9 cellular contexts compared by ENCODE assay signal in the genomic region with DNA sequence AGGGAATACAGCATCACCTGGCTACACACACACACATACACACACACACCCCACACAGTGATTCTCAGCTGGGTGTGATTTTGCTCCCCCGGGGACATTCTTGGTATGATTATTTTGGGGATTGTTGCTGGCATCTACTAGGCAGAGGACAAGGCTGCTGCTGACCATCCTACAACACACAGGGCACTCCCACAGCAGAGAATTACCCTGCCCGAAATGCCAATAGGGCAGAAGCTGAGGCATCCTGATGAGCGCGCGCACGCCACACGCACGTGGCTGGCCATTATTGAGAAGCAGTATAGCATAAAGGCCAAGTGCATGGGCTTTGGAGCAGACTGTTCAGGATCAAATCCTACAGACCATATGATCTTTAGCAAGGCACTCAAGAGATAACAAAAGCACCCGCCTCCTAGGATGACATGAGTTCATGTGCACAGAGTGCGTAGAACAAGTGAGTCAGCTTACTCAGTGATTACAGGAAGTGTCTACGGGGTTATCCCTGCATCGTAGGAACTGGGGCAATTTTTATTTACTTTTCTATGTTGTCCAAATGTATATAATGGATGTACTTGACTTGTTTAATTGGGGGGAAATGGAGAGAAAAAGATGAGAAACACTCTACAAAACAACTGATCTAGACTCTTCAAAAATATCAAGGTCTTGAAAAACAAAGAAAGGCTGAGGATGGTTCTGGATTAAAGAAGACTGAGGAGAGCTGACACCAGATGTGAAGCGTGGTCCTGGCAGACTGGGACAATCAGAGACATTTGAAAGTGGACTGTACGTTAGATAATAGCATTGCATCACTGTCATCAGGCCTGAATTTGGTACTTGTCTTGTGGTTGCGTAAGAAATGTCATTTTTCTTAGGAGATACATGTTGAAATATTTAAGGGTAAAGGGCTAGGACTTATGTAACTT. TPM values are rescaled to one million over a fixed set of nuclear protein-coding genes. Genes with fewer than 3 reads are reported as not detected.
DNase-seq lines count a peak whose midpoint lies in the region; ATAC-seq and TF ChIP-seq lines count a peak whose summit lies in the region.
"Had no signal": no experiment of that assay in that cellular context is flagged by ENCODE, and none has a peak within 500 bp of the region (broad histone marks: within the 10 kb centered on the region; RNA-seq: fewer than 3 reads in every experiment).

No MANE protein-coding gene starts in this region.

- DNase-seq in DMS153 (lab: John Stamatoyannopoulos, UW) (peak; percentile 54), NCI-H748 (lab: John Stamatoyannopoulos, UW; ENCODE audit: unreplicated experiment) (peak; percentile 25), adrenal gland (peak in 2 of 7 donors; percentile 61 to 72), NCI-H524 treated with DMSO at 0.1 percent for 48 hours (lab: John Stamatoyannopoulos, UW) (no peak), sigmoid colon (no peak)

- H3K4me3 ChIP-seq in adrenal gland (no peak overlapping the region), muscle layer of duodenum (ENCODE audit: low read depth in 1 of 2, low read length in 2 of 2) (no peak overlapping the region), sigmoid colon (no peak overlapping the region)

- no peaks in the 10 kb centered on the region for H3K27me3 ChIP-seq in adrenal gland
- H3K27me3 ChIP-seq in muscle layer of duodenum (ENCODE audit: low read depth, low read length), result no peaks in the 10 kb centered on the region
- no peaks in the 10 kb centered on the region for H3K27me3 ChIP-seq in sigmoid colon

- 70 to 81% (median 71%) methylated on average over 13 to 15 of the region's 15 CpGs for WGBS in adrenal gland, 4 donors
- WGBS in sigmoid colon, 2 donors, result 52 to 75% methylated on average over 15 of the region's 15 CpGs

- TF ChIP-seq POLR2A in adrenal gland (IDR thresholded peaks at IDR 0.05) (no peak), sigmoid colon (IDR thresholded peaks at IDR 0.05) (no peak)

- peaks cover 4 to 11% of the 10 kb centered on the region in 2 donors for H3K4me1 ChIP-seq in adrenal gland (replicated peaks in 1 of 2)
- peaks cover 0 to 14% of the 10 kb centered on the region in 2 donors for H3K4me1 ChIP-seq in muscle layer of duodenum (ENCODE audit: control insufficient read depth in 1 of 2, insufficient read depth in 2 of 2, low read length in 2 of 2)
- H3K4me1 ChIP-seq in sigmoid colon, result peaks cover 0 to 14% (median 12%) of the 10 kb centered on the region in 4 donors

- H3K36me3 ChIP-seq in adrenal gland (replicated peaks in 1 of 2) (no peaks in the 10 kb centered on the region), muscle layer of duodenum (ENCODE audit: control insufficient read depth in 1 of 2, insufficient read depth in 2 of 2, low read length in 2 of 2) (no peaks in the 10 kb centered on the region), sigmoid colon (no peaks in the 10 kb centered on the region)

- ATAC-seq in GM19467 (IDR thresholded peaks at IDR 0.05; ENCODE audit: unreplicated experiment), result no peak
- ATAC-seq in GM21360 (IDR thresholded peaks at IDR 0.05; ENCODE audit: unreplicated experiment), result no peak
- ATAC-seq: Panc1 had no signal

- TF ChIP-seq CTCF in adrenal gland (IDR thresholded peaks at IDR 0.05) (no peak), sigmoid colon (IDR thresholded peaks at IDR 0.05) (no peak)

- intact Hi-C loops in adrenal gland (cut with DNase I) (no loop called here), sigmoid colon (cut with DNase I) (loop anchor here (5.0 kb wide), 1 partner anchor 98 kb away; no protein-coding TSS in a partner anchor)

- H3K9me3 ChIP-seq in adrenal gland (replicated peaks in 1 of 3) (no peaks in the 10 kb centered on the region), muscle layer of duodenum (ENCODE audit: control insufficient read depth in 1 of 2, low read length in 2 of 2) (no peaks in the 10 kb centered on the region), sigmoid colon (no peaks in the 10 kb centered on the region)

- H3K27ac ChIP-seq in adrenal gland (peak overlapping the region in 3 of 5 donors; percentile 45 to 66 (median 46)), muscle layer of duodenum (ENCODE audit: low read length) (peak overlapping the region; percentile 46), sigmoid colon (no peak overlapping the region)

- no peak for TF ChIP-seq EP300 in sigmoid colon (IDR thresholded peaks at IDR 0.05)

RNA-seq across cellular contexts. Expression of a gene that starts 7.2 kb away (rescaled TPM):
- 100 to 1,000 TPM in 1 of 8 donors, 10 to 100 TPM in 7; 38.5 to 107 (median 57.1) TPM for total RNA-seq in adrenal gland
- 10 to 100 TPM; 14.3 to 50.4 (median 20.0) TPM for polyA plus RNA-seq in adrenal gland
- total RNA-seq in sigmoid colon, result 10 to 100 TPM; 38.5 to 73.1 (median 44.1) TPM
- 10 to 100 TPM; 27.0 to 54.0 (median 29.4) TPM for polyA plus RNA-seq in sigmoid colon

RNA-seq across cellular contexts. Expression of a gene that starts 31.4 kb away (rescaled TPM):
- total RNA-seq in adrenal gland (10 to 100 TPM; 27.2 to 43.5 (median 34.3) TPM), sigmoid colon (10 to 100 TPM; 12.1 to 22.7 (median 14.4) TPM)
- polyA plus RNA-seq in adrenal gland (10 to 100 TPM in 2 of 3 donors, 1 to 10 TPM in 1; 3.6 to 43.3 (median 32.4) TPM), sigmoid colon (10 to 100 TPM; 13.2 to 27.6 (median 19.4) TPM)

RNA-seq across cellular contexts. Expression of a gene that starts 38.9 kb away (rescaled TPM):
- total RNA-seq in adrenal gland, result 10 to 100 TPM; 11.4 to 26.6 (median 21.2) TPM
- polyA plus RNA-seq in adrenal gland, result 10 to 100 TPM; 10.7 to 51.3 (median 25.6) TPM
- total RNA-seq in sigmoid colon, result 10 to 100 TPM; 17.8 to 27.3 (median 21.3) TPM
- polyA plus RNA-seq in sigmoid colon, result 10 to 100 TPM; 15.6 to 23.4 (median 18.1) TPM

RNA-seq across cellular contexts. Expression of a gene that starts 41.2 kb away (rescaled TPM):
- total RNA-seq in adrenal gland (10 to 100 TPM in 2 of 8 donors, 1 to 10 TPM in 6; 4.9 to 12.9 (median 9.1) TPM), sigmoid colon (under 1 TPM in 3 of 4 donors, not detected in 1; 0.16 to 0.83 (median 0.36) TPM)
- polyA plus RNA-seq in adrenal gland (1 to 10 TPM; 3.3 to 7.4 (median 4.9) TPM), sigmoid colon (10 to 100 TPM; 19.8 to 39.8 (median 20.8) TPM)

RNA-seq across cellular contexts. Expression of a gene that starts 50.1 kb away (rescaled TPM):
- total RNA-seq in adrenal gland, result not detected
- under 1 TPM in 1 of 3 donors, not detected in 2; 0.67 TPM for polyA plus RNA-seq in adrenal gland
- total RNA-seq in sigmoid colon, result 1 to 10 TPM in 1 of 4 donors, not detected in 3; 2.9 TPM
- polyA plus RNA-seq in sigmoid colon, result under 1 TPM in 1 of 3 donors, not detected in 2; 0.47 TPM

Comparison
In these comparisons a context has a peak if more than half of its experiments do, and no peak if none do; other contexts are left out.
1. DNase-seq: peak in DMS153 (single experiment) and NCI-H748 (single experiment); none in NCI-H524 treated with DMSO at 0.1 percent for 48 hours (single experiment) and sigmoid colon (single experiment).
2. H3K27ac ChIP-seq: peak in adrenal gland (3 of 5) and muscle layer of duodenum (single experiment); none in sigmoid colon (0 of 4).